11 cellular contexts compared by ENCODE assay signal in the genomic region with DNA sequence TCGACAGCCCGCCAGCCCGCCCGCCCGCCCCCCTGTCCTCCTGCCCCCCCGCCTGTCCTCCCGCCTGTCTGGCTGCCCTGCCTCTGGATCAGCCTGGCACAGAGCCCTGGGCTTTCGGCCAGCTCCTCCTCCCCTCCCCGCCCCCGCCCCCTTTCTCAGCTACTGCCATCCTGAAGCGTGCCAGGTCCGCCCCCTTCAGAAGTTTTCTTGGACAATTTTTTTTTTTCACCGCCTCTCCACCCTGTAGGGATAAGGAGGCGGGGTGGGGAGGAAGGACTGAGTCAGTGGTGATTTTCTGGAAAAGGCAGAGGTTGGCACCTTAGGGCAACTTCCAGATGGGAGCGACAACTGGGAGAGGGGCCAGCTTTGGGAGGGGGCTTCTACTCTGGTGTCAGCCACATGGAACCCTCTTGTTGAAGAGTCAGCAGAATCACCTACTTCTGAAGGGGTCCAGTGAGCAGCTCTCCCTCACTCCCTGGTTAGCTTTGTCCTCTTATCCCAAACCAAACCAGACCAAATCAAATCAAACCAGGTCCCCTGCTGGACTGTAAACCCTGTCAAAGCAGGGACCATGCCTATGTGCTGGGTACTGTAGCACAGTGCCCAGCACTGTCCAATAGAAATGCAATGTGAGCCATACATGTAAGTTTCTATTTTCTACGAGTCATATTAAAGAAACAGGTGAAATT. TPM values are rescaled to one million over a fixed set of nuclear protein-coding genes. Genes with fewer than 3 reads are reported as not detected.
DNase-seq lines count a peak whose midpoint lies in the region; ATAC-seq and TF ChIP-seq lines count a peak whose summit lies in the region.
"Had no signal": no experiment of that assay in that cellular context is flagged by ENCODE, and none has a peak within 500 bp of the region (broad histone marks: within the 10 kb centered on the region; RNA-seq: fewer than 3 reads in every experiment).

No MANE protein-coding gene starts in this region.

- peaks cover 72% of the 10 kb centered on the region for H3K4me1 Mint-ChIP-seq in osteocyte (ENCODE audit: unreplicated experiment)

- DNase-seq in D341Med (ENCODE audit: low spot score) (peak; percentile 70), M059J (ENCODE audit: low read depth) (peak; percentile 88), ecto neural progenitor cell (ENCODE audit: low spot score) (peak; percentile 47), osteocyte (ENCODE audit: extremely low spot score, unreplicated experiment) (peak; percentile 96), G401 (ENCODE audit: low spot score) (no peak)
- no peak for DNase-seq in activated CD4-positive, alpha-beta T cell treated with anti-CD3 and anti-CD28 coated beads for 4 hours
- DNase-seq: HCEC 1CT, MV-4-11 had no signal

- no peaks in the 10 kb centered on the region for H3K36me3 Mint-ChIP-seq in osteocyte (ENCODE audit: unreplicated experiment)

- no peak for TF ChIP-seq POLR2A in GM18505 (IDR thresholded peaks at IDR 0.05; ENCODE audit: borderline replicate concordance, extremely low read depth, insufficient read depth, insufficient read length)

- in situ Hi-C loops in G401 (cut with HindIII; ENCODE audit: low sequenced_read_pairs): no loop called here

- no peak for TF ChIP-seq CTCF in osteocyte (IDR thresholded peaks at IDR 0.05)

- no peaks in the 10 kb centered on the region for H3K27me3 Mint-ChIP-seq in osteocyte (ENCODE audit: unreplicated experiment)

- H3K27ac Mint-ChIP-seq in osteocyte (ENCODE audit: unreplicated experiment): peak overlapping the region; percentile 95

- ATAC-seq in HG03139 (IDR thresholded peaks at IDR 0.05; ENCODE audit: unreplicated experiment) (no peak), GM18505 (IDR thresholded peaks at IDR 0.05; ENCODE audit: unreplicated experiment) (no peak)

- no peaks in the 10 kb centered on the region for H3K9me3 Mint-ChIP-seq in osteocyte (ENCODE audit: unreplicated experiment)

- H3K4me3 Mint-ChIP-seq in osteocyte (ENCODE audit: unreplicated experiment): no peak overlapping the region

RNA-seq across cellular contexts. Expression of gene IGF2BP1, which starts 19.7 kb away (rescaled TPM):
- total RNA-seq in M059J (2014; rRNA removed; shearing (Covaris generic)): 0.22 and 1.6 TPM in 2 replicates
- total RNA-seq in osteocyte: 47.6 and 51.4 TPM in 2 replicates
- total RNA-seq in G401 (2014; rRNA removed; shearing (Covaris generic)): 63.0 and 86.2 TPM in 2 replicates

RNA-seq across cellular contexts. Expression of gene GIP, which starts 48.5 kb away (rescaled TPM):
- total RNA-seq in M059J (2014; rRNA removed; shearing (Covaris generic)): not detected in 2 replicates
- total RNA-seq in osteocyte: not detected in 2 replicates
- 0.20 and 1.5 TPM in 2 replicates for total RNA-seq in G401 (2014; rRNA removed; shearing (Covaris generic))
- total RNA-seq: kidney epithelial cell had no signal

Comparison
In these comparisons a context has a peak if more than half of its experiments do, and no peak if none do; other contexts are left out.
1. DNase-seq: peak in D341Med (single experiment), M059J (single experiment), ecto neural progenitor cell (single experiment) and osteocyte (single experiment); none in activated CD4-positive, alpha-beta T cell treated with anti-CD3 and anti-CD28 coated beads for 4 hours (0 of 2) and G401 (single experiment).
2. RNA of gene IGF2BP1, which starts 19.7 kb away (total RNA-seq): 63.0 to 86.2 TPM in G401 and 47.6 to 51.4 TPM in osteocyte; 0.22 to 1.6 TPM in M059J; every median in the first group is over 10 times any median in the second.